Comparison of ENCODE assay signal across 1 cellular context in the genomic region with DNA sequence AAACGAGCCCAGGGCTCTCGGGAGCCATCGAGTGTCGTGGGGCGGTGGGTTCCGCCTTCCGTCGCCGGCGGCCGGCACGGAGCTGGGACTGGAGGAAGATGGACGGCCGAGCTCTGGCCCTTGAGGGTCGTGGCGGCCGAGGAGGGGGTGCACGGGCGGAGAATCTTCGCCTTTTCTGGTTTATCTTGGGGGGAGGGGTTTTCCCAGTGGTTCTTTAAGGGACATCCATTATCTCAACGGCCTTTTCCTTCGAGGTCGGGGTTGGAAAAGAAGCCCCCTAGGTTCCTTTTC.
A peak's percentile ranks its signal among the peaks of the same experiment; 100 is the strongest.
TF ChIP-seq lines count a peak whose summit lies in the region.

No MANE protein-coding gene starts in this region.

TF ChIP-seq in HepG2, 621 proteins besides CTCF, POLR2A, EP300 and RAD21 (continued from another document and continues in another):
- TF ChIP-seq, protein P1, sequence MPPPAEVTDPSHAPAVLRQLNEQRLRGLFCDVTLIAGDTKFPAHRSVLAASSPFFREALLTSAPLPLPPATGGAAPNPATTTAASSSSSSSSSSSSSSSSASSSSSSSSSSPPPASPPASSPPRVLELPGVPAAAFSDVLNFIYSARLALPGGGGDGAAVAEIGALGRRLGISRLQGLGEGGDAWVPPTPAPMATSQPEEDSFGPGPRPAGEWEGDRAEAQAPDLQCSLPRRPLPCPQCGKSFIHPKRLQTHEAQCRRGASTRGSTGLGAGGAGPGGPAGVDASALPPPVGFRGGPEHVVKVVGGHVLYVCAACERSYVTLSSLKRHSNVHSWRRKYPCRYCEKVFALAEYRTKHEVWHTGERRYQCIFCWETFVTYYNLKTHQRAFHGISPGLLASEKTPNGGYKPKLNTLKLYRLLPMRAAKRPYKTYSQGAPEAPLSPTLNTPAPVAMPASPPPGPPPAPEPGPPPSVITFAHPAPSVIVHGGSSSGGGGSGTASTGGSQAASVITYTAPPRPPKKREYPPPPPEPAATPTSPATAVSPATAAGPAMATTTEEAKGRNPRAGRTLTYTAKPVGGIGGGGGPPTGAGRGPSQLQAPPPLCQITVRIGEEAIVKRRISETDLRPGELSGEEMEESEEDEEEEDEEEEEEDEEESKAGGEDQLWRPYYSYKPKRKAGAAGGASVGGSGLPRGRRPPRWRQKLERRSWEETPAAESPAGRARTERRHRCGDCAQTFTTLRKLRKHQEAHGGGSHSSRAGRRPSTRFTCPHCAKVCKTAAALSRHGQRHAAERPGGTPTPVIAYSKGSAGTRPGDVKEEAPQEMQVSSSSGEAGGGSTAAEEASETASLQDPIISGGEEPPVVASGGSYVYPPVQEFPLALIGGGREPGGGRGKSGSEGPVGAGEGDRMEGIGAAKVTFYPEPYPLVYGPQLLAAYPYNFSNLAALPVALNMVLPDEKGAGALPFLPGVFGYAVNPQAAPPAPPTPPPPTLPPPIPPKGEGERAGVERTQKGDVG (CRISPR knock-in tag; IDR thresholded peaks at IDR 0.05; ENCODE audit: borderline replicate concordance): no peak
- no peak for TF ChIP-seq ZSCAN29 (CRISPR knock-in tag; conservative IDR thresholded peaks at IDR 0.05)
- no peak for TF ChIP-seq ZNF724P (CRISPR knock-in tag; IDR thresholded peaks at IDR 0.05; ENCODE audit: borderline replicate concordance)
- TF ChIP-seq, protein P2, sequence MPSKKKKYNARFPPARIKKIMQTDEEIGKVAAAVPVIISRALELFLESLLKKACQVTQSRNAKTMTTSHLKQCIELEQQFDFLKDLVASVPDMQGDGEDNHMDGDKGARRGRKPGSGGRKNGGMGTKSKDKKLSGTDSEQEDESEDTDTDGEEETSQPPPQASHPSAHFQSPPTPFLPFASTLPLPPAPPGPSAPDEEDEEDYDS (CRISPR knock-in tag; IDR thresholded peaks at IDR 0.05): no peak
- 0 out of 2 replicates have a peak, but pooled peaks have one; percentile 60 for TF ChIP-seq ZNF878 (CRISPR knock-in tag; IDR thresholded peaks at IDR 0.05)
- TF ChIP-seq, protein P3, sequence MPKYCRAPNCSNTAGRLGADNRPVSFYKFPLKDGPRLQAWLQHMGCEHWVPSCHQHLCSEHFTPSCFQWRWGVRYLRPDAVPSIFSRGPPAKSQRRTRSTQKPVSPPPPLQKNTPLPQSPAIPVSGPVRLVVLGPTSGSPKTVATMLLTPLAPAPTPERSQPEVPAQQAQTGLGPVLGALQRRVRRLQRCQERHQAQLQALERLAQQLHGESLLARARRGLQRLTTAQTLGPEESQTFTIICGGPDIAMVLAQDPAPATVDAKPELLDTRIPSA (CRISPR knock-in tag; IDR thresholded peaks at IDR 0.05; ENCODE audit: borderline replicate concordance): 0 out of 2 replicates have a peak, but pooled peaks have one; percentile 26
- no peak for TF ChIP-seq TAF15 (IDR thresholded peaks at IDR 0.05; ENCODE audit: low read depth, low read length, poor library complexity, severe bottlenecking)
- no peak for TF ChIP-seq ZNF768 (CRISPR knock-in tag; IDR thresholded peaks at IDR 0.05)
- TF ChIP-seq, protein P4, sequence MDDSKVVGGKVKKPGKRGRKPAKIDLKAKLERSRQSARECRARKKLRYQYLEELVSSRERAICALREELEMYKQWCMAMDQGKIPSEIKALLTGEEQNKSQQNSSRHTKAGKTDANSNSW (CRISPR knock-in tag; IDR thresholded peaks at IDR 0.05; ENCODE audit: borderline replicate concordance): no peak
- 0 out of 2 replicates have a peak, but pooled peaks have one; percentile 3 for TF ChIP-seq ARHGAP35 (CRISPR knock-in tag; IDR thresholded peaks at IDR 0.05; ENCODE audit: borderline replicate concordance)
- no peak for TF ChIP-seq ZNF703 (CRISPR knock-in tag; IDR thresholded peaks at IDR 0.05; ENCODE audit: borderline replicate concordance)
- TF ChIP-seq AGO1 (IDR thresholded peaks at IDR 0.05; ENCODE audit: low read depth, low read length, poor library complexity, severe bottlenecking): no peak
- TF ChIP-seq ZNF550 (CRISPR knock-in tag; IDR thresholded peaks at IDR 0.05; ENCODE audit: borderline replicate concordance): no peak
- no peak for TF ChIP-seq RFX3 (CRISPR knock-in tag; IDR thresholded peaks at IDR 0.05)
- no peak for TF ChIP-seq ZNF207 (IDR thresholded peaks at IDR 0.05; ENCODE audit: borderline replicate concordance)
- no peak for TF ChIP-seq CCAR2 (optimal IDR thresholded peaks at IDR 0.05; ENCODE audit: low read depth, low read length)
- TF ChIP-seq CCDC6 (CRISPR knock-in tag; IDR thresholded peaks at IDR 0.05): peak; percentile 73
- TF ChIP-seq ZSCAN9 (CRISPR knock-in tag; IDR thresholded peaks at IDR 0.05; ENCODE audit: borderline replicate concordance): no peak
- TF ChIP-seq NPAS2 (CRISPR knock-in tag; IDR thresholded peaks at IDR 0.05; ENCODE audit: borderline replicate concordance): no peak
- no peak for TF ChIP-seq ATAD3A (CRISPR knock-in tag; IDR thresholded peaks at IDR 0.05)
- no peak for TF ChIP-seq YEATS2 (CRISPR knock-in tag; IDR thresholded peaks at IDR 0.05; ENCODE audit: borderline replicate concordance)
- peak; percentile 70; the same call in 1 of the 2 replicates for TF ChIP-seq ZNF564 (CRISPR knock-in tag; IDR thresholded peaks at IDR 0.05)
- TF ChIP-seq CHCHD3 (CRISPR knock-in tag; IDR thresholded peaks at IDR 0.05): 0 out of 2 replicates have a peak, but pooled peaks have one; percentile 2
- 0 out of 2 replicates have a peak, but pooled peaks have one; percentile 9 for TF ChIP-seq SNAPC2 (CRISPR knock-in tag; IDR thresholded peaks at IDR 0.05)
- TF ChIP-seq, protein P5, sequence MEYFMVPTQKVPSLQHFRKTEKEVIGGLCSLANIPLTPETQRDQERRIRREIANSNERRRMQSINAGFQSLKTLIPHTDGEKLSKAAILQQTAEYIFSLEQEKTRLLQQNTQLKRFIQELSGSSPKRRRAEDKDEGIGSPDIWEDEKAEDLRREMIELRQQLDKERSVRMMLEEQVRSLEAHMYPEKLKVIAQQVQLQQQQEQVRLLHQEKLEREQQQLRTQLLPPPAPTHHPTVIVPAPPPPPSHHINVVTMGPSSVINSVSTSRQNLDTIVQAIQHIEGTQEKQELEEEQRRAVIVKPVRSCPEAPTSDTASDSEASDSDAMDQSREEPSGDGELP (IDR thresholded peaks at IDR 0.05; ENCODE audit: borderline replicate concordance, low read depth): no peak
- no peak for TF ChIP-seq RAD51 (IDR thresholded peaks at IDR 0.05; ENCODE audit: borderline replicate concordance)
- no peak for TF ChIP-seq ZNF720 (CRISPR knock-in tag; IDR thresholded peaks at IDR 0.05)
- TF ChIP-seq, protein P6, sequence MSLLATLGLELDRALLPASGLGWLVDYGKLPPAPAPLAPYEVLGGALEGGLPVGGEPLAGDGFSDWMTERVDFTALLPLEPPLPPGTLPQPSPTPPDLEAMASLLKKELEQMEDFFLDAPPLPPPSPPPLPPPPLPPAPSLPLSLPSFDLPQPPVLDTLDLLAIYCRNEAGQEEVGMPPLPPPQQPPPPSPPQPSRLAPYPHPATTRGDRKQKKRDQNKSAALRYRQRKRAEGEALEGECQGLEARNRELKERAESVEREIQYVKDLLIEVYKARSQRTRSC (CRISPR knock-in tag; IDR thresholded peaks at IDR 0.05; ENCODE audit: low read depth): 0 out of 2 replicates have a peak, but pooled peaks have one; percentile 29
- peak; percentile 8; the same call in 1 of the 2 replicates for TF ChIP-seq ZNF274 (CRISPR knock-in tag; IDR thresholded peaks at IDR 0.05)
- TF ChIP-seq, protein P7, sequence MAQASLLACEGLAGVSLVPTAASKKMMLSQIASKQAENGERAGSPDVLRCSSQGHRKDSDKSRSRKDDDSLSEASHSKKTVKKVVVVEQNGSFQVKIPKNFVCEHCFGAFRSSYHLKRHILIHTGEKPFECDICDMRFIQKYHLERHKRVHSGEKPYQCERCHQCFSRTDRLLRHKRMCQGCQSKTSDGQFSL (CRISPR knock-in tag; IDR thresholded peaks at IDR 0.05): no peak
- TF ChIP-seq RARA (CRISPR knock-in tag; IDR thresholded peaks at IDR 0.05): no peak
- no peak for TF ChIP-seq SRSF9 (IDR thresholded peaks at IDR 0.05; ENCODE audit: borderline replicate concordance, insufficient read depth, low read depth, low read length, poor library complexity, severe bottlenecking)
- no peak for TF ChIP-seq MIER2 (CRISPR knock-in tag; IDR thresholded peaks at IDR 0.05)
- no peak for TF ChIP-seq ZNF468 (CRISPR knock-in tag; IDR thresholded peaks at IDR 0.05)
- TF ChIP-seq, protein P8, sequence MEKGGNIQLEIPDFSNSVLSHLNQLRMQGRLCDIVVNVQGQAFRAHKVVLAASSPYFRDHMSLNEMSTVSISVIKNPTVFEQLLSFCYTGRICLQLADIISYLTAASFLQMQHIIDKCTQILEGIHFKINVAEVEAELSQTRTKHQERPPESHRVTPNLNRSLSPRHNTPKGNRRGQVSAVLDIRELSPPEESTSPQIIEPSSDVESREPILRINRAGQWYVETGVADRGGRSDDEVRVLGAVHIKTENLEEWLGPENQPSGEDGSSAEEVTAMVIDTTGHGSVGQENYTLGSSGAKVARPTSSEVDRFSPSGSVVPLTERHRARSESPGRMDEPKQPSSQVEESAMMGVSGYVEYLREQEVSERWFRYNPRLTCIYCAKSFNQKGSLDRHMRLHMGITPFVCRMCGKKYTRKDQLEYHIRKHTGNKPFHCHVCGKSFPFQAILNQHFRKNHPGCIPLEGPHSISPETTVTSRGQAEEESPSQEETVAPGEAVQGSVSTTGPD (CRISPR knock-in tag; IDR thresholded peaks at IDR 0.05): no peak
- TF ChIP-seq ZFP1 (CRISPR knock-in tag; IDR thresholded peaks at IDR 0.05): no peak
- TF ChIP-seq, protein P9, sequence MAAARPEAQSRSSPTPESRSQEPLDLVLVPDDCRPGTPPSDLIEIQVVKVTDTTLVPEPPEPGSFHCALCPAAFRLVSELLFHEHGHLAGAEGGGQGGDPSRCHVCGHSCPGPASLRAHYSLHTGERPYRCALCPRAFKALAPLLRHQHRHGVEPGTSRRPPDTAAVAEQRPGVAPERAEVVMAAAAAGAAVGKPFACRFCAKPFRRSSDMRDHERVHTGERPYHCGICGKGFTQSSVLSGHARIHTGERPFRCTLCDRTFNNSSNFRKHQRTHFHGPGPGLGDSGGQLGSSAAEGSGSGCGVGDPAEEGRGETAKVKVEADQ (CRISPR knock-in tag; IDR thresholded peaks at IDR 0.05; ENCODE audit: borderline replicate concordance): no peak
- peak; percentile 4; the same call in 1 of the 2 replicates for TF ChIP-seq RBFOX2 (IDR thresholded peaks at IDR 0.05; ENCODE audit: low read depth, low read length)
- no peak for TF ChIP-seq IRF2 (CRISPR knock-in tag; IDR thresholded peaks at IDR 0.05)
- no peak for TF ChIP-seq RFX5 (IDR thresholded peaks at IDR 0.05; ENCODE audit: low read depth, low read length)
- 0 out of 2 replicates have a peak, but pooled peaks have one; percentile 14 for TF ChIP-seq ZNF619 (CRISPR knock-in tag; IDR thresholded peaks at IDR 0.05)
- TF ChIP-seq, protein P10, sequence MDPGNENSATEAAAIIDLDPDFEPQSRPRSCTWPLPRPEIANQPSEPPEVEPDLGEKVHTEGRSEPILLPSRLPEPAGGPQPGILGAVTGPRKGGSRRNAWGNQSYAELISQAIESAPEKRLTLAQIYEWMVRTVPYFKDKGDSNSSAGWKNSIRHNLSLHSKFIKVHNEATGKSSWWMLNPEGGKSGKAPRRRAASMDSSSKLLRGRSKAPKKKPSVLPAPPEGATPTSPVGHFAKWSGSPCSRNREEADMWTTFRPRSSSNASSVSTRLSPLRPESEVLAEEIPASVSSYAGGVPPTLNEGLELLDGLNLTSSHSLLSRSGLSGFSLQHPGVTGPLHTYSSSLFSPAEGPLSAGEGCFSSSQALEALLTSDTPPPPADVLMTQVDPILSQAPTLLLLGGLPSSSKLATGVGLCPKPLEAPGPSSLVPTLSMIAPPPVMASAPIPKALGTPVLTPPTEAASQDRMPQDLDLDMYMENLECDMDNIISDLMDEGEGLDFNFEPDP (CRISPR knock-in tag; conservative IDR thresholded peaks at IDR 0.05): no peak
- TF ChIP-seq ELF4 (CRISPR knock-in tag; IDR thresholded peaks at IDR 0.05; ENCODE audit: borderline replicate concordance): 0 out of 2 replicates have a peak, but pooled peaks have one; percentile 27
- TF ChIP-seq, protein P11, sequence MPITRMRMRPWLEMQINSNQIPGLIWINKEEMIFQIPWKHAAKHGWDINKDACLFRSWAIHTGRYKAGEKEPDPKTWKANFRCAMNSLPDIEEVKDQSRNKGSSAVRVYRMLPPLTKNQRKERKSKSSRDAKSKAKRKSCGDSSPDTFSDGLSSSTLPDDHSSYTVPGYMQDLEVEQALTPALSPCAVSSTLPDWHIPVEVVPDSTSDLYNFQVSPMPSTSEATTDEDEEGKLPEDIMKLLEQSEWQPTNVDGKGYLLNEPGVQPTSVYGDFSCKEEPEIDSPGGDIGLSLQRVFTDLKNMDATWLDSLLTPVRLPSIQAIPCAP (CRISPR knock-in tag; IDR thresholded peaks at IDR 0.05; ENCODE audit: low read depth): no peak
- TF ChIP-seq, protein P12, sequence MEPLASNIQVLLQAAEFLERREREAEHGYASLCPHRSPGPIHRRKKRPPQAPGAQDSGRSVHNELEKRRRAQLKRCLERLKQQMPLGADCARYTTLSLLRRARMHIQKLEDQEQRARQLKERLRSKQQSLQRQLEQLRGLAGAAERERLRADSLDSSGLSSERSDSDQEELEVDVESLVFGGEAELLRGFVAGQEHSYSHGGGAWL (CRISPR knock-in tag; IDR thresholded peaks at IDR 0.05): no peak
- TF ChIP-seq MAF1 (CRISPR knock-in tag; IDR thresholded peaks at IDR 0.05; ENCODE audit: borderline replicate concordance): no peak
- TF ChIP-seq, protein P13, sequence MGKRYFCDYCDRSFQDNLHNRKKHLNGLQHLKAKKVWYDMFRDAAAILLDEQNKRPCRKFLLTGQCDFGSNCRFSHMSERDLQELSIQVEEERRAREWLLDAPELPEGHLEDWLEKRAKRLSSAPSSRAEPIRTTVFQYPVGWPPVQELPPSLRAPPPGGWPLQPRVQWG (CRISPR knock-in tag; IDR thresholded peaks at IDR 0.05; ENCODE audit: borderline replicate concordance, low read depth): no peak
- TF ChIP-seq ARNTL (CRISPR knock-in tag; IDR thresholded peaks at IDR 0.05): no peak
